In genomic region chr6:108561742-108562502, GRCh38 we compare ENCODE assay signal across 8 cellular contexts. TPM values are rescaled to one million over a fixed set of nuclear protein-coding genes. Genes with fewer than 3 reads are reported as not detected.
DNase-seq lines count a peak whose midpoint lies in the region; ATAC-seq lines count a peak whose summit lies in the region.

No MANE protein-coding gene starts in this region.

- H3K9me3 ChIP-seq in SJSA1 (replicated peaks) = no peaks in the 10 kb centered on the region

- peaks cover 25 to 57% (median 51%) of the 10 kb centered on the region in 4 donors for H3K4me1 Mint-ChIP-seq in naive thymus-derived CD8-positive, alpha-beta T cell

- peak overlapping the region; percentile 93 for H3K4me3 ChIP-seq in SJSA1

- H3K27ac Mint-ChIP-seq in naive thymus-derived CD8-positive, alpha-beta T cell = peak overlapping the region in 9 of 10 donors; percentile 30 to 83 (median 69)

- ATAC-seq in naive thymus-derived CD8-positive, alpha-beta T cell = no peak
- no peak for ATAC-seq in HG03571 (IDR thresholded peaks at IDR 0.05; ENCODE audit: unreplicated experiment)

- no peaks in the 10 kb centered on the region for H3K27me3 ChIP-seq in SJSA1 (replicated peaks)

- H3K4me3 Mint-ChIP-seq in naive thymus-derived CD8-positive, alpha-beta T cell = peak overlapping the region; percentile 65 to 89 (median 79)

- POLR2A ChIA-PET in naive thymus-derived CD8-positive, alpha-beta T cell (lab: Charles Lee) = interaction anchor here (0.7 to 1.0 kb wide), 2 partner anchors 9 to 392 kb away, joined by 3 read pairs; no protein-coding TSS in a partner anchor

- peaks cover 34% of the 10 kb centered on the region for H3K36me3 ChIP-seq in SJSA1

- H3K27me3 Mint-ChIP-seq in naive thymus-derived CD8-positive, alpha-beta T cell = no peaks in the 10 kb centered on the region

- no peaks in the 10 kb centered on the region for H3K9me3 Mint-ChIP-seq in naive thymus-derived CD8-positive, alpha-beta T cell

- H3K4me1 ChIP-seq in SJSA1 (replicated peaks) = peaks cover 55% of the 10 kb centered on the region

- H3K36me3 Mint-ChIP-seq in naive thymus-derived CD8-positive, alpha-beta T cell = peaks cover 0 to 10% (median 0%) of the 10 kb centered on the region in 3 donors

- DNase-seq in NCI-H1417 (lab: John Stamatoyannopoulos, UW) (peak in 2 of 3 experiments; percentile 60 to 70), NCI-H1417 treated with DMSO at 0.1 percent for 48 hours (lab: John Stamatoyannopoulos, UW) (no peak), SJSA1 (ENCODE audit: low read depth in 1 of 2, low spot score in 2 of 2) (peak; percentile 46 to 58), epithelial cell of prostate (ENCODE audit: low read depth, low spot score) (no peak), NOMO-1 treated with DMSO at 0.1 percent for 48 hours (lab: John Stamatoyannopoulos, UW; ENCODE audit: unreplicated experiment) (no peak), foreskin melanocyte (no peak)
- peak in 2 of 10 donors; percentile 7 to 9 for DNase-seq in naive thymus-derived CD8-positive, alpha-beta T cell

- peak overlapping the region; percentile 42 for H3K27ac ChIP-seq in SJSA1
- H3K27ac ChIP-seq in epithelial cell of prostate = peak overlapping the region; percentile 92

RNA-seq across cellular contexts. Expression of gene FOXO3, which starts 1.2 kb away (rescaled TPM):
- 15.3 and 20.4 TPM in 2 replicates for total RNA-seq in SJSA1 (2014; rRNA removed; shearing (Covaris generic))
- total RNA-seq in naive thymus-derived CD8-positive, alpha-beta T cell = 10 to 100 TPM; 23.2 to 24.4 TPM
- polyA plus RNA-seq in naive thymus-derived CD8-positive, alpha-beta T cell = 10 to 100 TPM; 14.5 to 18.6 (median 14.7) TPM

Comparison
In these comparisons a context has a peak if more than half of its experiments do, and no peak if none do; other contexts are left out.
1. DNase-seq: peak in NCI-H1417 (2 of 3) and SJSA1 (2 of 2); none in NCI-H1417 treated with DMSO at 0.1 percent for 48 hours (single experiment), epithelial cell of prostate (single experiment), NOMO-1 treated with DMSO at 0.1 percent for 48 hours (single experiment) and foreskin melanocyte (single experiment).